In the genomic region with DNA sequence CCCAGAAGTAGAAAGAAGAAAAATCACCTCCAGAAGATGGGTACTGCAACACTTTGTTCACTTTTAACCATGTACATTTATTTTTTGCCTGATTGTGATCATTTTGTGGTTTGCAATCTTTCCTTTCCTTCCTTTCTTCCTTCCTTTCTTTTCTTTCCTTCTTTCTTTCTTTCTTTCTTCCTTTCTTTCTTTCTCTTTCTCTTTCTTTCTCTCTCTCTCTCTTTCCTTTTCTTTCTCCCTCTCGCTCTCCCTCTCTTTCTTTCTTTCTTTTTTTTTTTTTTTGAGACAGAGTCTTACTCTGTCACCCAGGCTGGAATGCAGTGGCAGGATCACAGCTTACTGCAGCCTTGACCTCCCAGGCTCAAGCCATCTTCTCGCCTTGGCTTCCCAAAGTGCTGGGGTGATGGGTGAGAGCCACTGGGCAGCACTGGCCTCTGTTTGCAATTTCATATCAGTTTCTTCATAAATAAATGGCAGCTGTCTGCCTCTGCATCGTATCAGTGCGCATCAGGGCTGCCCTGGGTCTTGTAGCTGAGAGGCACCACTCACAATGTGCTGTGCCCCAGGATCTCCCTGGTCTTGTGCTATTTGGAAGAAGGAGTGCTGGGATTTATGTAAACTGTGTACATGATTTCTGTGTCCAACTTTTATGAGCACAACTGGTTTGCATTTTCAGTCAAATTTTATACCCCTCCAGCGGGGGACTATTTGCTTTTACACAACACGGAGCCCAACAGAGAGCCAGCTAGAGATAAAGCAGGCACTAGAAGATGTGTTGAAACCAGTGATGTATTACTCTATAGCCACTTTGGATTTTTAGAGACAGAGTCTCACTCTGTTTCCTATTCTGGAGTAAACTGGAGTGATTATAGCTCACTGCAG, we compare ENCODE assay signal across 27 cellular contexts. TPM values are rescaled to one million over a fixed set of nuclear protein-coding genes. Genes with fewer than 3 reads are reported as not detected.
DNase-seq lines count a peak whose midpoint lies in the region; FAIRE-seq and TF ChIP-seq lines count a peak whose summit lies in the region.
"Had no signal": no experiment of that assay in that cellular context is flagged by ENCODE, and none has a peak within 500 bp of the region (broad histone marks: within the 10 kb centered on the region; RNA-seq: fewer than 3 reads in every experiment).

No MANE protein-coding gene starts in this region.

- H3K36me3 ChIP-seq in BLaER1 treated with 17β-estradiol and CSF1 and Interleukin-3, amounts not matched to agents 10 nM and 100 nM, result no peaks in the 10 kb centered on the region
- no peaks in the 10 kb centered on the region for H3K36me3 ChIP-seq in endothelial cell of umbilical vein (ENCODE audit: control insufficient read depth in 2 of 2, extremely low read depth in 1 of 2, insufficient read depth in 2 of 2, low read length in 2 of 2)
- no peaks in the 10 kb centered on the region for H3K36me3 ChIP-seq in rectal smooth muscle tissue (ENCODE audit: control insufficient read depth, insufficient read depth, low read length)
- H3K36me3 ChIP-seq: breast epithelium, spleen had no signal

- POLR2A ChIA-PET in HEK293T (lab: Yijun Ruan, JAX), result interaction anchor here (1.7 kb wide), 1 partner anchor 19 kb away, joined by 5 read pairs; a partner anchor contains a TSS
- POLR2A ChIA-PET in endothelial cell of umbilical vein (lab: Charles Lee), result no interaction called here
- POLR2A ChIA-PET in activated CD4-positive, alpha-beta memory T cell treated with anti-CD3 and anti-CD28 coated beads for 36 hours (lab: Charles Lee), result no interaction called here

- no peaks in the 10 kb centered on the region for H3K4me1 Mint-ChIP-seq in activated CD4-positive, alpha-beta memory T cell treated with anti-CD3 and anti-CD28 coated beads for 36 hours (ENCODE audit: low read depth)
- no peaks in the 10 kb centered on the region for H3K4me1 Mint-ChIP-seq in activated T-helper 1 cell treated with anti-CD3 and anti-CD28 coated beads, Interleukin-12 subunit alpha, Interleukin-12 subunit beta, Interleukin-2, Interleukin-4 antibody, amounts not matched to agents 30 ng/mL and 10 ng/mL and 1 ng/mL, durations not matched to agents 14 hours and 24 hours and 36 hours (ENCODE audit: low read depth)

- no peak overlapping the region for H3K4me3 Mint-ChIP-seq in activated CD4-positive, alpha-beta memory T cell treated with anti-CD3 and anti-CD28 coated beads for 36 hours
- H3K4me3 Mint-ChIP-seq in activated T-helper 1 cell treated with anti-CD3 and anti-CD28 coated beads, Interleukin-12 subunit alpha, Interleukin-12 subunit beta, Interleukin-2, Interleukin-4 antibody, amounts not matched to agents 30 ng/mL and 10 ng/mL and 1 ng/mL, durations not matched to agents 14 hours and 24 hours and 36 hours, result no peak overlapping the region
- H3K4me3 Mint-ChIP-seq: activated T-cell treated with anti-CD3 and anti-CD28 coated beads, Interleukin-2, amount 50 U/mL, for 24 hours; CD8-positive, alpha-beta T cell; endodermal cell; stimulated activated effector memory CD8-positive, alpha-beta T cell treated with anti-CD3 and anti-CD28 coated beads, Interleukin-12 subunit alpha, Interleukin-12 subunit beta, amount 100 ng/mL, for 72 hours had no signal

- H3K27ac ChIP-seq in BLaER1 treated with 17β-estradiol and CSF1 and Interleukin-3, amounts not matched to agents 10 nM and 100 nM, result peak overlapping the region in 6 of 11 experiments; percentile 64 to 87 (median 84); a peak in 11 of 22 replicates
- H3K27ac ChIP-seq in endothelial cell of umbilical vein (ENCODE audit: insufficient read depth, low read depth, low read length), result no peak overlapping the region
- peak overlapping the region; percentile 93 for H3K27ac ChIP-seq in rectal smooth muscle tissue (ENCODE audit: low read depth, low read length)

- H3K27me3 Mint-ChIP-seq in activated CD4-positive, alpha-beta memory T cell treated with anti-CD3 and anti-CD28 coated beads for 36 hours, result no peaks in the 10 kb centered on the region
- peaks cover 22% of the 10 kb centered on the region for H3K27me3 Mint-ChIP-seq in activated T-helper 1 cell treated with anti-CD3 and anti-CD28 coated beads, Interleukin-12 subunit alpha, Interleukin-12 subunit beta, Interleukin-2, Interleukin-4 antibody, amounts not matched to agents 30 ng/mL and 10 ng/mL and 1 ng/mL, durations not matched to agents 14 hours and 24 hours and 36 hours (ENCODE audit: insufficient read depth)

- no peak for TF ChIP-seq POLR2A in endothelial cell of umbilical vein (IDR thresholded peaks at IDR 0.05; ENCODE audit: low read depth, low read length)

- intact Hi-C loops in endothelial cell of umbilical vein (cut with micrococcal nuclease), result no loop called here
- intact Hi-C loops in activated CD4-positive, alpha-beta memory T cell treated with anti-CD3 and anti-CD28 coated beads for 36 hours (cut with micrococcal nuclease), result no loop called here
- intact Hi-C loops in activated T-helper 1 cell treated with anti-CD3 and anti-CD28 coated beads, Interleukin-12 subunit alpha, Interleukin-12 subunit beta, Interleukin-2, Interleukin-4 antibody, amounts not matched to agents 30 ng/mL and 10 ng/mL and 1 ng/mL, durations not matched to agents 14 hours and 24 hours and 36 hours (cut with micrococcal nuclease), result no loop called here

- dilution Hi-C loops in endothelial cell of umbilical vein (cut with MboI; ENCODE audit: extremely low pct_ligation_motif_present, low sequenced_read_pairs), result no loop called here

- no peaks in the 10 kb centered on the region for H3K9me3 Mint-ChIP-seq in activated CD4-positive, alpha-beta memory T cell treated with anti-CD3 and anti-CD28 coated beads for 36 hours
- no peaks in the 10 kb centered on the region for H3K9me3 Mint-ChIP-seq in activated T-helper 1 cell treated with anti-CD3 and anti-CD28 coated beads, Interleukin-12 subunit alpha, Interleukin-12 subunit beta, Interleukin-2, Interleukin-4 antibody, amounts not matched to agents 30 ng/mL and 10 ng/mL and 1 ng/mL, durations not matched to agents 14 hours and 24 hours and 36 hours
- H3K9me3 Mint-ChIP-seq: activated T-cell treated with anti-CD3 and anti-CD28 coated beads, Interleukin-2, amount 50 U/mL, for 24 hours; CD8-positive, alpha-beta T cell; endodermal cell; naive thymus-derived CD4-positive, alpha-beta T cell; stimulated activated effector memory CD8-positive, alpha-beta T cell treated with anti-CD3 and anti-CD28 coated beads, Interleukin-12 subunit alpha, Interleukin-12 subunit beta, amount 100 ng/mL, for 72 hours had no signal

- peak overlapping the region in 10 of 11 experiments; percentile 80 to 99 (median 92); a peak in 20 of 22 replicates for H3K4me2 ChIP-seq in BLaER1 treated with 17β-estradiol and CSF1 and Interleukin-3, amounts not matched to agents 10 nM and 100 nM
- H3K4me2 ChIP-seq in endothelial cell of umbilical vein (ENCODE audit: insufficient read depth, low read length), result no peak overlapping the region

- no TSS peak for BruUV-seq in endothelial cell of umbilical vein (replicated peaks; lab: Mats Ljungman, UMichigan)

- H2AFZ ChIP-seq in endothelial cell of umbilical vein (ENCODE audit: low read depth, low read length), result no peak overlapping the region

- H3K27ac Mint-ChIP-seq in activated CD4-positive, alpha-beta memory T cell treated with anti-CD3 and anti-CD28 coated beads for 36 hours, result no peak overlapping the region
- no peak overlapping the region for H3K27ac Mint-ChIP-seq in activated T-helper 1 cell treated with anti-CD3 and anti-CD28 coated beads, Interleukin-12 subunit alpha, Interleukin-12 subunit beta, Interleukin-2, Interleukin-4 antibody, amounts not matched to agents 30 ng/mL and 10 ng/mL and 1 ng/mL, durations not matched to agents 14 hours and 24 hours and 36 hours
- H3K27ac Mint-ChIP-seq: activated T-cell treated with anti-CD3 and anti-CD28 coated beads, Interleukin-2, amount 50 U/mL, for 24 hours; CD8-positive, alpha-beta T cell; endodermal cell; naive thymus-derived CD4-positive, alpha-beta T cell; stimulated activated effector memory CD8-positive, alpha-beta T cell treated with anti-CD3 and anti-CD28 coated beads, Interleukin-12 subunit alpha, Interleukin-12 subunit beta, amount 100 ng/mL, for 72 hours had no signal

- no peak for TF ChIP-seq CTCF in endothelial cell of umbilical vein (IDR thresholded peaks at IDR 0.05; ENCODE audit: extremely low read depth in 1 of 2, insufficient read depth in 1 of 2, low read depth in 1 of 2, low read length in 2 of 2)

- DNase-seq in HEK293T (ENCODE audit: extremely low spot score) (no peak), endothelial cell of umbilical vein (ENCODE audit: low read depth, low spot score) (no peak)
- no peak for DNase-seq in stimulated activated naive CD4-positive, alpha-beta T cell treated with Interleukin-2 at 50 U/mL for 16 hours (lab: John Stamatoyannopoulos, UW)
- no peak for DNase-seq in activated CD4-positive, alpha-beta memory T cell treated with anti-CD3 and anti-CD28 coated beads for 36 hours
- no peak for DNase-seq in activated T-helper 1 cell treated with anti-CD3 and anti-CD28 coated beads, Interleukin-12 subunit alpha, Interleukin-12 subunit beta, Interleukin-2, Interleukin-4 antibody, amounts not matched to agents 30 ng/mL and 10 ng/mL and 1 ng/mL, durations not matched to agents 14 hours and 24 hours and 36 hours (ENCODE audit: low spot score)
- DNase-seq: activated T-cell treated with anti-CD3 and anti-CD28 coated beads, Interleukin-2, amount 50 U/mL, for 24 hours; CD8-positive, alpha-beta T cell; cortex of kidney; DMS153; KBM-7; left colon; MM.1S; naive thymus-derived CD4-positive, alpha-beta T cell; NCI-H1417; NCI-H2107; NCI-H510A treated with DMSO at 0.1 percent for 48 hours; SIG-M5; stimulated activated CD4-positive, alpha-beta T cell treated with anti-CD3 and anti-CD28 coated beads, Interleukin-2, amount 100 ng/mL, for 48 hours had no signal

- no peaks in the 10 kb centered on the region for H3K9me1 ChIP-seq in endothelial cell of umbilical vein (replicated peaks; ENCODE audit: control insufficient read depth, extremely low read depth, insufficient read depth, low read length)

- H4K20me1 ChIP-seq in BLaER1 treated with 17β-estradiol and CSF1 and Interleukin-3, amounts not matched to agents 10 nM and 100 nM, result peaks cover 0 to 15% (median 0%) of the 10 kb centered on the region in 11 experiments; a peak in 3 of 22 replicates
- H4K20me1 ChIP-seq in endothelial cell of umbilical vein (replicated peaks; ENCODE audit: control insufficient read depth, extremely low read depth, insufficient read depth, low read length), result no peaks in the 10 kb centered on the region

- H3K4me3 ChIP-seq in BLaER1 treated with 17β-estradiol and CSF1 and Interleukin-3, amounts not matched to agents 10 nM and 100 nM, result peak overlapping the region in 5 of 10 experiments; percentile 41 to 57 (median 50); a peak in 5 of 20 replicates
- H3K4me3 ChIP-seq in endothelial cell of umbilical vein (replicated peaks in 1 of 3; ENCODE audit: insufficient read depth in 1 of 3, low read depth in 1 of 3, low read length in 3 of 3) (no peak overlapping the region), rectal smooth muscle tissue (ENCODE audit: low read length) (no peak overlapping the region)

- H3K9ac ChIP-seq in BLaER1 treated with 17β-estradiol and CSF1 and Interleukin-3, amounts not matched to agents 10 nM and 100 nM, result peak overlapping the region in 7 of 11 experiments; percentile 64 to 86 (median 79); a peak in 11 of 22 replicates
- no peak overlapping the region for H3K9ac ChIP-seq in endothelial cell of umbilical vein (replicated peaks; ENCODE audit: extremely low read depth, insufficient read depth, low read length)
- no peak overlapping the region for H3K9ac ChIP-seq in rectal smooth muscle tissue (ENCODE audit: low read length)

- peak; percentile 76 for FAIRE-seq in endothelial cell of umbilical vein (lab: Jason Lieb, UNC)

- peaks cover 0 to under 1% (median 0%) of the 10 kb centered on the region in 11 experiments; a peak in 5 of 22 replicates for H3K9me3 ChIP-seq in BLaER1 treated with 17β-estradiol and CSF1 and Interleukin-3, amounts not matched to agents 10 nM and 100 nM (replicated peaks in 1 of 11)
- no peaks in the 10 kb centered on the region for H3K9me3 ChIP-seq in endothelial cell of umbilical vein (replicated peaks; ENCODE audit: control insufficient read depth, insufficient read depth, low read length)
- H3K9me3 ChIP-seq: breast epithelium, spleen had no signal

- no peaks in the 10 kb centered on the region for H3K79me2 ChIP-seq in endothelial cell of umbilical vein (ENCODE audit: control insufficient read depth, insufficient read depth, low read length)

- CTCF ChIA-PET in HEK293T (lab: Yijun Ruan, JAX), result no interaction called here
- CTCF ChIA-PET in endothelial cell of umbilical vein (lab: Charles Lee), result interaction anchor here (0.8 to 4.7 kb wide), 8 partner anchors 12 to 155 kb away, joined by 3 to 38 read pairs (median 6); no protein-coding TSS in a partner anchor
- CTCF ChIA-PET in activated CD4-positive, alpha-beta memory T cell treated with anti-CD3 and anti-CD28 coated beads for 36 hours (lab: Charles Lee), result interaction anchor here (0.9 kb wide), 1 partner anchor 32 kb away, joined by 5 read pairs; no protein-coding TSS in a partner anchor

- H3K36me3 Mint-ChIP-seq in activated CD4-positive, alpha-beta memory T cell treated with anti-CD3 and anti-CD28 coated beads for 36 hours, result no peaks in the 10 kb centered on the region
- no peaks in the 10 kb centered on the region for H3K36me3 Mint-ChIP-seq in activated T-helper 1 cell treated with anti-CD3 and anti-CD28 coated beads, Interleukin-12 subunit alpha, Interleukin-12 subunit beta, Interleukin-2, Interleukin-4 antibody, amounts not matched to agents 30 ng/mL and 10 ng/mL and 1 ng/mL, durations not matched to agents 14 hours and 24 hours and 36 hours (ENCODE audit: low read depth)
- H3K36me3 Mint-ChIP-seq: CD8-positive, alpha-beta T cell; naive thymus-derived CD4-positive, alpha-beta T cell; stimulated activated effector memory CD8-positive, alpha-beta T cell treated with anti-CD3 and anti-CD28 coated beads, Interleukin-12 subunit alpha, Interleukin-12 subunit beta, amount 100 ng/mL, for 72 hours had no signal

- peaks cover 18 to 43% (median 23%) of the 10 kb centered on the region in 11 experiments for H3K27me3 ChIP-seq in BLaER1 treated with 17β-estradiol and CSF1 and Interleukin-3, amounts not matched to agents 10 nM and 100 nM
- H3K27me3 ChIP-seq in endothelial cell of umbilical vein (ENCODE audit: control insufficient read depth in 2 of 2, insufficient read depth in 2 of 2, low read length in 2 of 2) (no peaks in the 10 kb centered on the region), rectal smooth muscle tissue (ENCODE audit: control insufficient read depth, insufficient read depth, low read length) (no peaks in the 10 kb centered on the region)
- H3K27me3 ChIP-seq: breast epithelium had no signal

- peaks cover 19 to 61% (median 55%) of the 10 kb centered on the region in 10 experiments for H3K4me1 ChIP-seq in BLaER1 treated with 17β-estradiol and CSF1 and Interleukin-3, amounts not matched to agents 10 nM and 100 nM
- H3K4me1 ChIP-seq in endothelial cell of umbilical vein (ENCODE audit: control insufficient read depth, extremely low read depth, insufficient read depth, low read length) (peaks cover 12% of the 10 kb centered on the region), rectal smooth muscle tissue (ENCODE audit: control insufficient read depth, insufficient read depth, low read length) (peaks cover 29% of the 10 kb centered on the region)
- H3K4me1 ChIP-seq: breast epithelium had no signal

RNA-seq across cellular contexts. Expression of a gene that starts 6.9 kb away (rescaled TPM):
- total RNA-seq in endothelial cell of umbilical vein, result 45.7 and 48.3 TPM in 2 replicates
- polyA plus RNA-seq in endothelial cell of umbilical vein, result 55.6 and 77.3 TPM in 2 replicates
- polyA plus RNA-seq in endothelial cell of umbilical vein (2011; cell fraction: cytosol; rRNA removed), result 26.1 and 29.1 TPM in 2 replicates
- 86.3 and 120 TPM in 2 replicates for polyA plus RNA-seq in endothelial cell of umbilical vein (2011; cell fraction: nucleus; rRNA removed)
- 14.1 and 24.9 TPM in 2 replicates for polyA plus RNA-seq in endothelial cell of umbilical vein (2012)
- polyA minus RNA-seq in endothelial cell of umbilical vein, result 28.1 and 45.7 TPM in 2 replicates
- polyA minus RNA-seq in endothelial cell of umbilical vein (2011; cell fraction: cytosol; rRNA and poly(A)+ RNA removed), result not detected
- 21.7 and 33.5 TPM in 2 replicates for polyA minus RNA-seq in endothelial cell of umbilical vein (2011; cell fraction: nucleus; rRNA and poly(A)+ RNA removed)
- 10 to 100 TPM; 12.3 to 13.1 TPM for total RNA-seq in activated CD4-positive, alpha-beta memory T cell treated with anti-CD3 and anti-CD28 coated beads for 36 hours
- total RNA-seq in activated T-helper 1 cell treated with anti-CD3 and anti-CD28 coated beads, Interleukin-12 subunit alpha, Interleukin-12 subunit beta, Interleukin-2, Interleukin-4 antibody, amounts not matched to agents 30 ng/mL and 10 ng/mL and 1 ng/mL, durations not matched to agents 14 hours and 24 hours and 36 hours, result 4.8 and 5.1 TPM in 2 replicates

RNA-seq across cellular contexts. Expression of a gene that starts 19.1 kb away (rescaled TPM):
- total RNA-seq in endothelial cell of umbilical vein, result 4.4 and 4.7 TPM in 2 replicates
- 4.1 and 4.5 TPM in 2 replicates for polyA plus RNA-seq in endothelial cell of umbilical vein
- polyA plus RNA-seq in endothelial cell of umbilical vein (2011; cell fraction: cytosol; rRNA removed), result 3.3 and 3.4 TPM in 2 replicates
- 1.6 and 2.5 TPM in 2 replicates for polyA plus RNA-seq in endothelial cell of umbilical vein (2011; cell fraction: nucleus; rRNA removed)
- not detected in 2 replicates for polyA plus RNA-seq in endothelial cell of umbilical vein (2012)
- 2.6 and 2.7 TPM in 2 replicates for polyA minus RNA-seq in endothelial cell of umbilical vein
- 1.4 TPM for polyA minus RNA-seq in endothelial cell of umbilical vein (2011; cell fraction: cytosol; rRNA and poly(A)+ RNA removed)
- 3.3 and 3.6 TPM in 2 replicates for polyA minus RNA-seq in endothelial cell of umbilical vein (2011; cell fraction: nucleus; rRNA and poly(A)+ RNA removed)
- 1 to 10 TPM; 3.1 to 3.6 TPM for total RNA-seq in activated CD4-positive, alpha-beta memory T cell treated with anti-CD3 and anti-CD28 coated beads for 36 hours
- 6.6 and 7.1 TPM in 2 replicates for total RNA-seq in activated T-helper 1 cell treated with anti-CD3 and anti-CD28 coated beads, Interleukin-12 subunit alpha, Interleukin-12 subunit beta, Interleukin-2, Interleukin-4 antibody, amounts not matched to agents 30 ng/mL and 10 ng/mL and 1 ng/mL, durations not matched to agents 14 hours and 24 hours and 36 hours

RNA-seq across cellular contexts. Expression of a gene that starts 36.3 kb away (rescaled TPM):
- total RNA-seq in endothelial cell of umbilical vein, result not detected in 2 replicates
- polyA plus RNA-seq in endothelial cell of umbilical vein, result 0.10 and 0.11 TPM in 2 replicates
- 0.04 TPM in 2 replicates for polyA plus RNA-seq in endothelial cell of umbilical vein (2011; cell fraction: cytosol; rRNA removed)
- not detected in 2 replicates for polyA plus RNA-seq in endothelial cell of umbilical vein (2011; cell fraction: nucleus; rRNA removed)
- 0.10 and 0.15 TPM in 2 replicates for polyA plus RNA-seq in endothelial cell of umbilical vein (2012)
- polyA minus RNA-seq in endothelial cell of umbilical vein, result not detected in 2 replicates
- not detected for polyA minus RNA-seq in endothelial cell of umbilical vein (2011; cell fraction: cytosol; rRNA and poly(A)+ RNA removed)
- polyA minus RNA-seq in endothelial cell of umbilical vein (2011; cell fraction: nucleus; rRNA and poly(A)+ RNA removed), result not detected in 2 replicates
- total RNA-seq in activated CD4-positive, alpha-beta memory T cell treated with anti-CD3 and anti-CD28 coated beads for 36 hours, result not detected
- total RNA-seq in activated T-helper 1 cell treated with anti-CD3 and anti-CD28 coated beads, Interleukin-12 subunit alpha, Interleukin-12 subunit beta, Interleukin-2, Interleukin-4 antibody, amounts not matched to agents 30 ng/mL and 10 ng/mL and 1 ng/mL, durations not matched to agents 14 hours and 24 hours and 36 hours, result not detected in 2 replicates
- total RNA-seq: breast epithelium; CD8-positive, alpha-beta T cell; G401; glomerular endothelial cell; naive thymus-derived CD4-positive, alpha-beta T cell; T-helper 1 cell treated with Interleukin-12 subunit alpha and Interleukin-12 subunit beta and Interleukin-4 antibody, amounts not matched to agents 30 ng/mL and 1 ng/mL, for 36 hours had no signal
- polyA plus RNA-seq: naive thymus-derived CD4-positive, alpha-beta T cell had no signal

Comparison
In these comparisons a context has a peak if more than half of its experiments do, and no peak if none do; other contexts are left out.
1. H3K9ac ChIP-seq: peak in BLaER1 treated with 17β-estradiol and CSF1 and Interleukin-3, amounts not matched to agents 10 nM and 100 nM (7 of 11); none in endothelial cell of umbilical vein (single experiment) and rectal smooth muscle tissue (single experiment).